Comparison of ENCODE assay signal across 10 cellular contexts in the genomic region with DNA sequence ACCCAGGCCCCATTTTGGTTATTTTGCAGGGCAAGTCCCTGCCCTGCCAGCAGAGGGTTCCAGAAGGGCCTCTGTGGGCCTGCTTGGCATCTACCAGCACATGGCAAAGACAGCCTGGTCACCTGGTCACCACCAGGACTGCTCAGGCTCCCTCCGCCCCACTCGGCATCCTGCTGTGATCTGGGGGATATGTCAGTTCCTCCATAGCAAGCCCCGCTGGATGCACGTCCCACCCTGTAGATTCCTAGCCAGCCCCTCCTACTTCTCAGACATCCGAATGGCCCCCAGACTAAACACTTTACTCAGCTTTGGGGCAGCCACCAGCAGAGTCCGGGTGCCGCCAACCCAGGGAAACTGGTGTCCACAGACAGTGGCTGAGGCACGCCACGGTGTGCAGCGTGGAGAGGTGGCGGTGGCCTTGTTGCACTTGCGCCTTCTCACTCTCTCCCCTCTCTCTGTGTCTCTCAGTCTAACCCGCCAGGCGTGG. TPM values are rescaled to one million over a fixed set of nuclear protein-coding genes. Genes with fewer than 3 reads are reported as not detected.
DNase-seq lines count a peak whose midpoint lies in the region; ATAC-seq, FAIRE-seq and TF ChIP-seq lines count a peak whose summit lies in the region.
"Had no signal": no experiment of that assay in that cellular context is flagged by ENCODE, and none has a peak within 500 bp of the region (broad histone marks: within the 10 kb centered on the region; RNA-seq: fewer than 3 reads in every experiment).

No MANE protein-coding gene starts in this region.

- peak; percentile 48 to 54 for DNase-seq in activated T-cell treated with anti-CD3 and anti-CD28 coated beads, Interleukin-2, amount 50 U/mL, for 48 hours
- no peak for DNase-seq in mucosa of descending colon
- DNase-seq in kidney: no peak
- no peak for DNase-seq in foreskin fibroblast
- no peak for DNase-seq in activated CD4-positive, CD25-positive, alpha-beta regulatory T cell treated with anti-CD3 and anti-CD28 coated beads, Interleukin-2, amount 50 U/mL, for 72 hours
- DNase-seq in DMS153 (lab: John Stamatoyannopoulos, UW): no peak
- DNase-seq: NCI-H774, WERI-Rb-1 had no signal

- no peak for FAIRE-seq in kidney (lab: Jason Lieb, UNC)

- no peaks in the 10 kb centered on the region for H4K20me1 ChIP-seq in DOHH2 (ENCODE audit: control insufficient read depth, insufficient read depth, low read depth, low read length)
- H4K20me1 ChIP-seq in Loucy (ENCODE audit: insufficient read depth, low read length, poor library complexity, severe bottlenecking): no peaks in the 10 kb centered on the region

- H3K4me1 ChIP-seq in DOHH2 (ENCODE audit: control insufficient read depth, low read length): peaks cover 82% of the 10 kb centered on the region
- H3K4me1 ChIP-seq in Loucy (ENCODE audit: insufficient read depth, low read length, poor library complexity, severe bottlenecking): peaks cover 19% of the 10 kb centered on the region
- H3K4me1 ChIP-seq in mucosa of descending colon (ENCODE audit: low read depth): no peaks in the 10 kb centered on the region
- no peaks in the 10 kb centered on the region for H3K4me1 ChIP-seq in kidney (ENCODE audit: control insufficient read depth in 1 of 2, insufficient read depth in 1 of 2, low read depth in 1 of 2, low read length in 2 of 2)

- TF ChIP-seq CTCF in DOHH2 (IDR thresholded peaks at IDR 0.05; ENCODE audit: low read depth, low read length, poor library complexity, severe bottlenecking) (peak; percentile 56), Loucy (conservative IDR thresholded peaks at IDR 0.05; ENCODE audit: low read length) (peak; percentile 31; the same call in 1 of the 2 replicates), mucosa of descending colon (IDR thresholded peaks at IDR 0.05) (no peak), kidney (IDR thresholded peaks at IDR 0.05; ENCODE audit: borderline replicate concordance, extremely low read depth, insufficient read depth) (no peak), foreskin fibroblast (IDR thresholded peaks at IDR 0.05; ENCODE audit: low read depth, low read length) (no peak)

- peaks cover 50% of the 10 kb centered on the region for H3K36me3 ChIP-seq in DOHH2 (ENCODE audit: control insufficient read depth, low read length)
- peaks cover 29% of the 10 kb centered on the region; the same call in 1 of the 2 replicates for H3K36me3 ChIP-seq in Loucy (ENCODE audit: insufficient read depth, low read length)
- H3K36me3 ChIP-seq in mucosa of descending colon (ENCODE audit: low read depth): no peaks in the 10 kb centered on the region
- H3K36me3 ChIP-seq in kidney (ENCODE audit: control insufficient read depth in 1 of 2, insufficient read depth in 2 of 2, low read length in 2 of 2): peaks cover 7 to 8% of the 10 kb centered on the region in 2 donors

- H3K27me3 ChIP-seq in DOHH2 (ENCODE audit: control insufficient read depth, low read length): no peaks in the 10 kb centered on the region
- H3K27me3 ChIP-seq in Loucy (ENCODE audit: insufficient read depth, low read length, poor library complexity, severe bottlenecking): no peaks in the 10 kb centered on the region

- H3F3A ChIP-seq in DOHH2 (ENCODE audit: control insufficient read depth, insufficient read depth) (peaks cover 24% of the 10 kb centered on the region), Loucy (ENCODE audit: low read depth) (no peaks in the 10 kb centered on the region)

- H2AFZ ChIP-seq in Loucy (ENCODE audit: low read length): no peak overlapping the region

- H3K9me2 ChIP-seq in DOHH2 (replicated peaks; ENCODE audit: control insufficient read depth, low read length) (no peaks in the 10 kb centered on the region), Loucy (replicated peaks; ENCODE audit: low read depth, low read length) (no peaks in the 10 kb centered on the region)

- H3K9me3 ChIP-seq in DOHH2 (ENCODE audit: control insufficient read depth, insufficient read depth, low read length) (no peaks in the 10 kb centered on the region), Loucy (ENCODE audit: insufficient read depth, low read depth, low read length) (no peaks in the 10 kb centered on the region), mucosa of descending colon (no peaks in the 10 kb centered on the region), kidney (ENCODE audit: control insufficient read depth in 1 of 2, low read length in 2 of 2) (no peaks in the 10 kb centered on the region)

- intact Hi-C loops in mucosa of descending colon (cut with DNase I, micrococcal nuclease): no loop called here
- intact Hi-C loops in kidney (cut with DNase I): no loop called here

- H3K79me2 ChIP-seq in DOHH2 (ENCODE audit: control insufficient read depth, low read length): no peaks in the 10 kb centered on the region
- no peaks in the 10 kb centered on the region for H3K79me2 ChIP-seq in Loucy (ENCODE audit: insufficient read depth, low read length)

- H3K4me3 ChIP-seq in DOHH2 (ENCODE audit: low read length) (peak overlapping the region; percentile 69), Loucy (ENCODE audit: low read length, poor library complexity, severe bottlenecking) (peak overlapping the region; percentile 53), mucosa of descending colon (no peak overlapping the region), kidney (ENCODE audit: low read length in 2 of 2) (no peak overlapping the region), foreskin fibroblast (ENCODE audit: low read depth in 1 of 2, low read length in 2 of 2) (no peak overlapping the region)

- H3K4me2 ChIP-seq in DOHH2 (ENCODE audit: low read length) (peak overlapping the region; percentile 95), Loucy (ENCODE audit: low read depth, low read length, poor library complexity, severe bottlenecking) (peak overlapping the region; percentile 72)

- peak overlapping the region; percentile 43 for H3K9ac ChIP-seq in Loucy (ENCODE audit: low read depth, low read length, poor library complexity, severe bottlenecking)
- H3K9ac ChIP-seq in kidney (ENCODE audit: low read length in 2 of 2): no peak overlapping the region

- ATAC-seq in mucosa of descending colon: peak; percentile 34

- peak overlapping the region; percentile 98 for H3K27ac ChIP-seq in DOHH2 (ENCODE audit: low read depth, low read length)
- H3K27ac ChIP-seq in kidney (ENCODE audit: low read depth in 2 of 2, low read length in 2 of 2): no peak overlapping the region
- H3K27ac ChIP-seq: WERI-Rb-1 had no signal

RNA-seq across cellular contexts. Expression of gene USE1, which starts 31.8 kb away (rescaled TPM):
- total RNA-seq in mucosa of descending colon (10 to 100 TPM; 17.4 to 31.2 (median 28.0) TPM), kidney (26.0 TPM)
- 52.6 TPM for polyA plus RNA-seq in kidney (ENCODE audit: insufficient read depth, low read depth, low replicate concordance)

RNA-seq across cellular contexts. Expression of gene OCEL1, which starts 42.7 kb away (rescaled TPM):
- total RNA-seq in mucosa of descending colon: 100 to 1,000 TPM in 1 of 3 donors, 10 to 100 TPM in 2; 38.1 to 105 (median 58.4) TPM
- total RNA-seq in kidney: 35.3 TPM
- polyA plus RNA-seq in kidney (ENCODE audit: insufficient read depth, low read depth, low replicate concordance): 80.1 TPM

Comparison
In these comparisons a context has a peak if more than half of its experiments do, and no peak if none do; other contexts are left out.
1. H3K4me3 ChIP-seq: peak in DOHH2 (single experiment) and Loucy (single experiment); none in mucosa of descending colon (single experiment), kidney (0 of 2) and foreskin fibroblast (0 of 2).
2. CTCF ChIP-seq: peak in DOHH2 (single experiment) and Loucy (single experiment); none in mucosa of descending colon (single experiment), kidney (single experiment) and foreskin fibroblast (single experiment).
3. DNase-seq: peak in activated T-cell treated with anti-CD3 and anti-CD28 coated beads, Interleukin-2, amount 50 U/mL, for 48 hours (2 of 2); none in mucosa of descending colon (0 of 3), kidney (single experiment), foreskin fibroblast (0 of 2), activated CD4-positive, CD25-positive, alpha-beta regulatory T cell treated with anti-CD3 and anti-CD28 coated beads, Interleukin-2, amount 50 U/mL, for 72 hours (single experiment) and DMS153 (single experiment).